Comparison of ENCODE assay signal across 2 cellular contexts in genomic region chr6:108106261-108106660, GRCh38.
TF ChIP-seq lines count a peak whose summit lies in the region.

No MANE protein-coding gene starts in this region.

TF ChIP-seq in GM23338, 12 proteins besides CTCF, POLR2A, EP300 and RAD21:
- no peak for TF ChIP-seq STAT1 (IDR thresholded peaks at IDR 0.05; ENCODE audit: unreplicated experiment)
- peak; percentile 76 for TF ChIP-seq ZNF462 (CRISPR knock-in tag; IDR thresholded peaks at IDR 0.05)
- TF ChIP-seq NANOG (IDR thresholded peaks at IDR 0.05; ENCODE audit: borderline replicate concordance) = no peak
TF ChIP-seq in GM23338: peak in this region for 1.

TF ChIP-seq in H1, 55 proteins besides CTCF, POLR2A, EP300 and RAD21:
- TF ChIP-seq HDAC2 (IDR thresholded peaks at IDR 0.05; ENCODE audit: borderline replicate concordance in 1 of 2, low read depth in 2 of 2, low read length in 2 of 2) (no peak), RBBP5 (IDR thresholded peaks at IDR 0.05; ENCODE audit: borderline replicate concordance, low read depth, low read length) (no peak), BRCA1 (IDR thresholded peaks at IDR 0.05; ENCODE audit: low read depth, low read length) (no peak), RNF2 (IDR thresholded peaks at IDR 0.05; ENCODE audit: borderline replicate concordance, low read depth, low read length, missing control alignments, poor library complexity, severe bottlenecking) (no peak), CBX8 (IDR thresholded peaks at IDR 0.05; ENCODE audit: borderline replicate concordance, low read depth, low read length) (no peak), MAFK (IDR thresholded peaks at IDR 0.05; ENCODE audit: low read depth, low read length) (no peak), SP1 (IDR thresholded peaks at IDR 0.05; ENCODE audit: low read depth, low read length) (no peak), YY1 (IDR thresholded peaks at IDR 0.05; ENCODE audit: low read depth, low read length) (peak; percentile 82), CREB1 (IDR thresholded peaks at IDR 0.05) (no peak), CHD1 (IDR thresholded peaks at IDR 0.05; ENCODE audit: low read depth, low read length) (no peak), KDM1A (IDR thresholded peaks at IDR 0.05; ENCODE audit: borderline replicate concordance, low read length) (no peak), GABPA (IDR thresholded peaks at IDR 0.05; ENCODE audit: borderline replicate concordance, insufficient read depth, low read length) (no peak), TAF1 (IDR thresholded peaks at IDR 0.05; ENCODE audit: low read depth, low read length) (0 out of 2 replicates have a peak, but pooled peaks have one; percentile 15), TAF7 (optimal IDR thresholded peaks at IDR 0.05; ENCODE audit: borderline replicate concordance, low read depth, low read length) (no peak), CTBP2 (IDR thresholded peaks at IDR 0.05; ENCODE audit: borderline replicate concordance, insufficient read depth, insufficient read length, low read length) (no peak), NANOG (IDR thresholded peaks at IDR 0.05; ENCODE audit: insufficient read depth, low read depth, low read length, poor library complexity, severe bottlenecking) (no peak), TEAD4 (IDR thresholded peaks at IDR 0.05; ENCODE audit: low read depth, low read length) (no peak)
